10 cellular contexts compared by ENCODE assay signal in genomic region chr9:35758475-35759050, GRCh38. TPM values are rescaled to one million over a fixed set of nuclear protein-coding genes. Genes with fewer than 3 reads are reported as not detected.
DNase-seq lines count a peak whose midpoint lies in the region; ATAC-seq and TF ChIP-seq lines count a peak whose summit lies in the region.
"Had no signal": no experiment of that assay in that cellular context is flagged by ENCODE, and none has a peak within 500 bp of the region (broad histone marks: within the 10 kb centered on the region; RNA-seq: fewer than 3 reads in every experiment).

No MANE protein-coding gene starts in this region.

- H3K36me3 Mint-ChIP-seq in activated T-cell treated with anti-CD3 and anti-CD28 coated beads, Interleukin-2, amount 50 U/mL, for 24 hours (ENCODE audit: low read depth) = peaks cover 44% of the 10 kb centered on the region

- H3K9me3 Mint-ChIP-seq in activated T-cell treated with anti-CD3 and anti-CD28 coated beads, Interleukin-2, amount 50 U/mL, for 24 hours = no peaks in the 10 kb centered on the region

- peaks cover 20 to 51% of the 10 kb centered on the region in 2 donors for H3K4me1 ChIP-seq in thoracic aorta (ENCODE audit: control insufficient read depth in 1 of 2, low read depth in 2 of 2)

- DNase-seq in activated T-cell treated with anti-CD3 and anti-CD28 coated beads, Interleukin-2, amount 50 U/mL, for 24 hours = no peak
- DNase-seq in activated T-cell treated with anti-CD3 and anti-CD28 coated beads, Interleukin-2, amount 50 U/mL, for 1 hour = no peak
- DNase-seq in fibroblast of the aortic adventitia (ENCODE audit: low read depth) (peak; percentile 52), thoracic aorta (ENCODE audit: low spot score) (no peak), NCI-H1105 treated with DMSO at 0.1 percent for 48 hours (lab: John Stamatoyannopoulos, UW) (no peak)
- no peak for DNase-seq in activated CD4-positive, CD25-positive, alpha-beta regulatory T cell (lab: John Stamatoyannopoulos, UW)

- H3K27ac ChIP-seq in VCaP (peak overlapping the region; percentile 94), thoracic aorta (peak overlapping the region; percentile 63 to 96)

- no peaks in the 10 kb centered on the region for H3K9me3 ChIP-seq in thoracic aorta

- H3K4me3 ChIP-seq in fibroblast of the aortic adventitia (ENCODE audit: low read depth, low read length) (no peak overlapping the region), thoracic aorta (peak overlapping the region; percentile 80)

- H3K4me3 Mint-ChIP-seq in activated T-cell treated with anti-CD3 and anti-CD28 coated beads, Interleukin-2, amount 50 U/mL, for 24 hours = peak overlapping the region; percentile 97

- peaks cover 2% of the 10 kb centered on the region for H3K36me3 ChIP-seq in thoracic aorta

- ATAC-seq in thoracic aorta (ENCODE audit: insufficient number of reproducible peaks, low FRiP score, low read depth) = no peak
- no peak for ATAC-seq in GM18505 (IDR thresholded peaks at IDR 0.05; ENCODE audit: unreplicated experiment)
- ATAC-seq: esophagus mucosa had no signal

- no peak for TF ChIP-seq POLR2A in GM18505 (IDR thresholded peaks at IDR 0.05; ENCODE audit: borderline replicate concordance, extremely low read depth, insufficient read depth, insufficient read length)

- no peaks in the 10 kb centered on the region for H3K27me3 ChIP-seq in thoracic aorta (replicated peaks; ENCODE audit: insufficient read depth)

- H3K27ac Mint-ChIP-seq in activated T-cell treated with anti-CD3 and anti-CD28 coated beads, Interleukin-2, amount 50 U/mL, for 24 hours = no peak overlapping the region

- H3K27me3 Mint-ChIP-seq in activated T-cell treated with anti-CD3 and anti-CD28 coated beads, Interleukin-2, amount 50 U/mL, for 24 hours = no peaks in the 10 kb centered on the region

- peaks cover 50% of the 10 kb centered on the region for H3K4me1 Mint-ChIP-seq in activated T-cell treated with anti-CD3 and anti-CD28 coated beads, Interleukin-2, amount 50 U/mL, for 24 hours (ENCODE audit: low read depth)

- TF ChIP-seq CTCF in VCaP (conservative IDR thresholded peaks at IDR 0.05) (no peak), fibroblast of the aortic adventitia (IDR thresholded peaks at IDR 0.05; ENCODE audit: insufficient read depth, low read length) (no peak), thoracic aorta (IDR thresholded peaks at IDR 0.05) (no peak)

RNA-seq across cellular contexts. Expression of gene MSMP, which starts 4.5 kb away (rescaled TPM):
- total RNA-seq in fibroblast of the aortic adventitia (ENCODE audit: low replicate concordance) (not detected in 2 replicates), thoracic aorta (not detected)
- total RNA-seq: esophagus mucosa, myocyte had no signal

RNA-seq across cellular contexts. Expression of gene RGP1, which starts 9.5 kb away (rescaled TPM):
- total RNA-seq in fibroblast of the aortic adventitia (ENCODE audit: low replicate concordance) = 7.8 and 16.0 TPM in 2 replicates
- total RNA-seq in thoracic aorta = 10 to 100 TPM; 23.0 to 24.5 TPM

RNA-seq across cellular contexts. Expression of gene GBA2, which starts 9.5 kb away (rescaled TPM):
- 25.5 and 36.1 TPM in 2 replicates for total RNA-seq in fibroblast of the aortic adventitia (ENCODE audit: low replicate concordance)
- total RNA-seq in thoracic aorta = 100 to 1,000 TPM in 1 of 2 donors, 10 to 100 TPM in 1; 75.8 to 115 TPM

RNA-seq across cellular contexts. Expression of gene CREB3, which starts 26.1 kb away (rescaled TPM):
- total RNA-seq in fibroblast of the aortic adventitia (ENCODE audit: low replicate concordance) (56.1 and 68.3 TPM in 2 replicates), thoracic aorta (10 to 100 TPM; 46.0 to 62.4 TPM)

RNA-seq across cellular contexts. Expression of gene TLN1, which starts 26.6 kb away (rescaled TPM):
- total RNA-seq in fibroblast of the aortic adventitia (ENCODE audit: low replicate concordance) (287 and 513 TPM in 2 replicates), thoracic aorta (1,000 to 10,000 TPM in 1 of 2 donors, 100 to 1,000 TPM in 1; 889 to 1,019 TPM)
